In the genomic region with DNA sequence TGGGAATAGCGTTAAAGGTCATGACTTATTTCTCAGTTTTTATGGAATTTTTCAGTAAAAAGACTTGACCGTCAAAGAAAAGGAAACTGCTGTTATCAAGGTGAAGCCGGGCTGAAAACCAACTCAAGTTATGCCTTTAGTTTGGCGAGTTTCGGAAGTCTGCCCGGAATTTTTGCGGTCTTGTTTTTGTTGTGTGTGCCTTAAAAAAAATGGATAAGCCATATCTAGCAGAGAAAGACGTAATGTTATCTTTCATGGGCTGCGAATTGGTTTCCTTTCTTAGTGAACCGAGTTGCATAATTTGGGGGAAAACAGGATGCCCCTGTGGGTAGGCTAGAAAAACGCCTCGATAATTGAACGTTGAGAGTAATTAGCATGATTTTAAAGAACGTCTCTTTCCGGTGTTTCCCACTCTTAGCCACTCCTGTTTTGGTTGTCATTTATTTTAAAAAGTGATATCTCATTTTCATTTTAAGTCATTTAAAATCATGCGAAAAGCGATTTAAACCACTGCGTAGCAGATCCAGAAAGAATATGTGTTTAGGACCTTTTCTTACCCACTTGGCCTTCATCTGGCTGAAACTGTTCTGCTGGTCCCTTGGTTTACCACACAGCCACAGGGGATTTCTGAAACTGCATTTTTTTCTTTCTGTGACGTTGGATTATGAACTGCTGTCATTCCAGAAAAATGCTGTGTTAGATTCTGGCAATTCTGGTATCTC, we compare ENCODE assay signal across 7 cellular contexts. TPM values are rescaled to one million over a fixed set of nuclear protein-coding genes. Genes with fewer than 3 reads are reported as not detected.
A peak's percentile ranks its signal among the peaks of the same experiment; 100 is the strongest.
DNase-seq lines count a peak whose midpoint lies in the region; ATAC-seq, FAIRE-seq and TF ChIP-seq lines count a peak whose summit lies in the region.

No MANE protein-coding gene starts in this region.

- POLR2A ChIA-PET in SK-N-SH (lab: Yijun Ruan, JAX): interaction anchor here (1.1 to 1.6 kb wide), 2 partner anchors 8 to 17 kb away, joined by 5 to 7 read pairs; no protein-coding TSS in a partner anchor

- peak; percentile 94 for FAIRE-seq in GM18507 (lab: Jason Lieb, UNC)

- peak overlapping the region; percentile 98 for H3K9ac ChIP-seq in SK-N-SH

- ATAC-seq in HG02938 (IDR thresholded peaks at IDR 0.05; ENCODE audit: unreplicated experiment) (peak; percentile 29), body of pancreas (no peak)

- H3K4me1 ChIP-seq in SK-N-SH (ENCODE audit: control insufficient read depth in 1 of 2, insufficient read depth in 2 of 2, low read depth in 1 of 2, low read length in 1 of 2) (peaks cover 0 to 5% of the 10 kb centered on the region in 2 experiments; a peak in 3 of 4 replicates), body of pancreas (peaks cover 66% of the 10 kb centered on the region)

- H3K4me3 ChIP-seq in SK-N-SH (ENCODE audit: low read depth in 2 of 2, low read length in 1 of 2): peak overlapping the region; percentile 77 to 87
- H3K4me3 ChIP-seq in body of pancreas: peak overlapping the region; percentile 64 to 95
- H3K4me3 ChIP-seq in lower leg skin (ENCODE audit: low read depth, poor library complexity, severe bottlenecking): peak overlapping the region; percentile 98

- DNase-seq in GM18507 (ENCODE audit: extremely low spot score, insufficient read length, low read depth): no peak
- peak; percentile 23 for DNase-seq in SK-N-SH
- peak in 1 of 4 donors; percentile 28 for DNase-seq in body of pancreas
- DNase-seq in lower leg skin (ENCODE audit: low spot score in 2 of 2): no peak
- peak; percentile 28 for DNase-seq in stimulated activated naive CD4-positive, alpha-beta T cell treated with Interleukin-2 at 50 U/mL for 16 hours (lab: John Stamatoyannopoulos, UW)
- DNase-seq in COR-L47 (lab: John Stamatoyannopoulos, UW): no peak

- peak overlapping the region; percentile 82 for H3K27ac ChIP-seq in SK-N-SH (ENCODE audit: low read depth in 2 of 2, low read length in 1 of 2)
- H3K27ac ChIP-seq in body of pancreas: peak overlapping the region; percentile 97 to 100 (median 99)

- intact Hi-C loops in body of pancreas (cut with DNase I): no loop called here
- intact Hi-C loops in lower leg skin (cut with DNase I; ENCODE audit: low total_unique reads): loop anchor here (10.0 kb wide), 1 partner anchor 344 kb away; no protein-coding TSS in a partner anchor

- H3K4me2 ChIP-seq in SK-N-SH: peak overlapping the region; percentile 89

- TF ChIP-seq EP300 in SK-N-SH (IDR thresholded peaks at IDR 0.05; ENCODE audit: borderline replicate concordance in 1 of 2, low read depth in 1 of 2, low read length in 1 of 2): no peak; a peak in 1 of 4 replicates

- H3F3A ChIP-seq in SK-N-SH (replicated peaks; ENCODE audit: insufficient read depth): peaks cover 21% of the 10 kb centered on the region

- no peak for TF ChIP-seq RAD21 in SK-N-SH (IDR thresholded peaks at IDR 0.05; ENCODE audit: low read length)

- no peaks in the 10 kb centered on the region for H3K9me2 ChIP-seq in SK-N-SH

- CTCF ChIA-PET in SK-N-SH (lab: Yijun Ruan, JAX): interaction anchor here (0.9 to 2.3 kb wide), 5 partner anchors 14 to 375 kb away, joined by 3 to 18 read pairs (median 4); no protein-coding TSS in a partner anchor

- peaks cover 42% of the 10 kb centered on the region for H4K20me1 ChIP-seq in SK-N-SH (ENCODE audit: insufficient read depth)

- H3K36me3 ChIP-seq in SK-N-SH (replicated peaks in 1 of 2; ENCODE audit: control insufficient read depth in 1 of 2, insufficient read depth in 2 of 2, low read length in 1 of 2) (peaks cover 39 to 47% of the 10 kb centered on the region in 2 experiments), body of pancreas (replicated peaks in 1 of 2; ENCODE audit: insufficient read depth in 1 of 2, low read depth in 2 of 2) (peaks cover 2 to 20% of the 10 kb centered on the region in 2 donors)

- TF ChIP-seq CTCF in SK-N-SH (IDR thresholded peaks at IDR 0.05) (no peak), body of pancreas (IDR thresholded peaks at IDR 0.05) (no peak), lower leg skin (IDR thresholded peaks at IDR 0.05) (no peak)

- H3K9me3 ChIP-seq in SK-N-SH (no peaks in the 10 kb centered on the region), body of pancreas (no peaks in the 10 kb centered on the region)

- H3K27me3 ChIP-seq in SK-N-SH (ENCODE audit: insufficient read depth): no peaks in the 10 kb centered on the region
- H3K27me3 ChIP-seq in body of pancreas: no peaks in the 10 kb centered on the region

- peaks cover 59% of the 10 kb centered on the region for H3K79me2 ChIP-seq in SK-N-SH (ENCODE audit: insufficient read depth)

- 6% methylated on average over 19 of the region's 19 CpGs for WGBS in SK-N-SH (ENCODE audit: low lambda C conversion rate)
- 0 to 1% methylated on average over 19 of the region's 19 CpGs for WGBS in body of pancreas, 2 donors
- 1 to 2% methylated on average over 19 of the region's 19 CpGs for WGBS in lower leg skin, 2 donors

- TF ChIP-seq POLR2A in body of pancreas (IDR thresholded peaks at IDR 0.05) (peak in 2 of 3 donors; percentile 60 to 63), lower leg skin (IDR thresholded peaks at IDR 0.05) (no peak)

- H2AFZ ChIP-seq in SK-N-SH (ENCODE audit: low read depth): no peak overlapping the region

TF ChIP-seq in SK-N-SH, 30 proteins besides CTCF, POLR2A, EP300 and RAD21 (continues in another document):
- TF ChIP-seq YY1 (IDR thresholded peaks at IDR 0.05; ENCODE audit: low read depth): no peak
- TF ChIP-seq SIN3A (IDR thresholded peaks at IDR 0.05; ENCODE audit: borderline replicate concordance, low read depth, low read length): peak; percentile 79; the same call in 1 of the 2 replicates
- TF ChIP-seq MEF2A (IDR thresholded peaks at IDR 0.05; ENCODE audit: borderline replicate concordance, low read depth): no peak
- TF ChIP-seq EZH2phosphoT487 (IDR thresholded peaks at IDR 0.05; ENCODE audit: borderline replicate concordance, low read depth): no peak
- no peak for TF ChIP-seq MXI1 (IDR thresholded peaks at IDR 0.05; ENCODE audit: low read depth, low read length)
- TF ChIP-seq, protein P1, sequence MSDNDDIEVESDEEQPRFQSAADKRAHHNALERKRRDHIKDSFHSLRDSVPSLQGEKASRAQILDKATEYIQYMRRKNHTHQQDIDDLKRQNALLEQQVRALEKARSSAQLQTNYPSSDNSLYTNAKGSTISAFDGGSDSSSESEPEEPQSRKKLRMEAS (IDR thresholded peaks at IDR 0.05; ENCODE audit: low read depth): 0 out of 2 replicates have a peak, but pooled peaks have one; percentile 11
- TF ChIP-seq, protein P2, sequence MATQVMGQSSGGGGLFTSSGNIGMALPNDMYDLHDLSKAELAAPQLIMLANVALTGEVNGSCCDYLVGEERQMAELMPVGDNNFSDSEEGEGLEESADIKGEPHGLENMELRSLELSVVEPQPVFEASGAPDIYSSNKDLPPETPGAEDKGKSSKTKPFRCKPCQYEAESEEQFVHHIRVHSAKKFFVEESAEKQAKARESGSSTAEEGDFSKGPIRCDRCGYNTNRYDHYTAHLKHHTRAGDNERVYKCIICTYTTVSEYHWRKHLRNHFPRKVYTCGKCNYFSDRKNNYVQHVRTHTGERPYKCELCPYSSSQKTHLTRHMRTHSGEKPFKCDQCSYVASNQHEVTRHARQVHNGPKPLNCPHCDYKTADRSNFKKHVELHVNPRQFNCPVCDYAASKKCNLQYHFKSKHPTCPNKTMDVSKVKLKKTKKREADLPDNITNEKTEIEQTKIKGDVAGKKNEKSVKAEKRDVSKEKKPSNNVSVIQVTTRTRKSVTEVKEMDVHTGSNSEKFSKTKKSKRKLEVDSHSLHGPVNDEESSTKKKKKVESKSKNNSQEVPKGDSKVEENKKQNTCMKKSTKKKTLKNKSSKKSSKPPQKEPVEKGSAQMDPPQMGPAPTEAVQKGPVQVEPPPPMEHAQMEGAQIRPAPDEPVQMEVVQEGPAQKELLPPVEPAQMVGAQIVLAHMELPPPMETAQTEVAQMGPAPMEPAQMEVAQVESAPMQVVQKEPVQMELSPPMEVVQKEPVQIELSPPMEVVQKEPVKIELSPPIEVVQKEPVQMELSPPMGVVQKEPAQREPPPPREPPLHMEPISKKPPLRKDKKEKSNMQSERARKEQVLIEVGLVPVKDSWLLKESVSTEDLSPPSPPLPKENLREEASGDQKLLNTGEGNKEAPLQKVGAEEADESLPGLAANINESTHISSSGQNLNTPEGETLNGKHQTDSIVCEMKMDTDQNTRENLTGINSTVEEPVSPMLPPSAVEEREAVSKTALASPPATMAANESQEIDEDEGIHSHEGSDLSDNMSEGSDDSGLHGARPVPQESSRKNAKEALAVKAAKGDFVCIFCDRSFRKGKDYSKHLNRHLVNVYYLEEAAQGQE (IDR thresholded peaks at IDR 0.05; ENCODE audit: low read depth, low read length): no peak
- no peak for TF ChIP-seq RXRA (IDR thresholded peaks at IDR 0.05; ENCODE audit: borderline replicate concordance, low read depth)
- no peak for TF ChIP-seq GATA2 (CRISPR knock-in tag; IDR thresholded peaks at IDR 0.05)
- TF ChIP-seq ELF1 (IDR thresholded peaks at IDR 0.05): no peak
- no peak for TF ChIP-seq TAF1 (IDR thresholded peaks at IDR 0.05; ENCODE audit: borderline replicate concordance, low read depth, low read length)
- no peak for TF ChIP-seq TCF12 (IDR thresholded peaks at IDR 0.05)
- TF ChIP-seq TEAD4 (IDR thresholded peaks at IDR 0.05; ENCODE audit: borderline replicate concordance, insufficient read depth): 0 out of 2 replicates have a peak, but pooled peaks have one; percentile 4
- TF ChIP-seq JUND (IDR thresholded peaks at IDR 0.05): 0 out of 2 replicates have a peak, but pooled peaks have one; percentile 4
- no peak for TF ChIP-seq CHD2 (IDR thresholded peaks at IDR 0.05; ENCODE audit: low read length, partially characterized antibody)
- TF ChIP-seq, protein P3, sequence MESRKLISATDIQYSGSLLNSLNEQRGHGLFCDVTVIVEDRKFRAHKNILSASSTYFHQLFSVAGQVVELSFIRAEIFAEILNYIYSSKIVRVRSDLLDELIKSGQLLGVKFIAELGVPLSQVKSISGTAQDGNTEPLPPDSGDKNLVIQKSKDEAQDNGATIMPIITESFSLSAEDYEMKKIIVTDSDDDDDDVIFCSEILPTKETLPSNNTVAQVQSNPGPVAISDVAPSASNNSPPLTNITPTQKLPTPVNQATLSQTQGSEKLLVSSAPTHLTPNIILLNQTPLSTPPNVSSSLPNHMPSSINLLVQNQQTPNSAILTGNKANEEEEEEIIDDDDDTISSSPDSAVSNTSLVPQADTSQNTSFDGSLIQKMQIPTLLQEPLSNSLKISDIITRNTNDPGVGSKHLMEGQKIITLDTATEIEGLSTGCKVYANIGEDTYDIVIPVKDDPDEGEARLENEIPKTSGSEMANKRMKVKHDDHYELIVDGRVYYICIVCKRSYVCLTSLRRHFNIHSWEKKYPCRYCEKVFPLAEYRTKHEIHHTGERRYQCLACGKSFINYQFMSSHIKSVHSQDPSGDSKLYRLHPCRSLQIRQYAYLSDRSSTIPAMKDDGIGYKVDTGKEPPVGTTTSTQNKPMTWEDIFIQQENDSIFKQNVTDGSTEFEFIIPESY (IDR thresholded peaks at IDR 0.05; ENCODE audit: borderline replicate concordance, low read depth): no peak

RNA-seq across cellular contexts. Expression of gene NFKBIZ, which starts 1.2 kb away (rescaled TPM):
- polyA plus RNA-seq in SK-N-SH (2012; rRNA removed): 59.9 and 70.9 TPM in 2 replicates
- polyA plus RNA-seq in SK-N-SH (2012; cell fraction: cytosol; rRNA removed): 28.0 and 28.4 TPM in 2 replicates
- polyA plus RNA-seq in SK-N-SH (2012; cell fraction: nucleus; rRNA removed): 221 and 343 TPM in 2 replicates
- total RNA-seq in body of pancreas: 10 to 100 TPM; 30.1 to 92.3 TPM
- 100 to 1,000 TPM; 155 to 440 (median 310) TPM for total RNA-seq in lower leg skin

Comparison
In these comparisons a context has a peak if more than half of its experiments do, and no peak if none do; other contexts are left out.
1. DNase-seq: peak in SK-N-SH (single experiment) and stimulated activated naive CD4-positive, alpha-beta T cell treated with Interleukin-2 at 50 U/mL for 16 hours (single experiment); none in GM18507 (single experiment), lower leg skin (0 of 2) and COR-L47 (single experiment).
2. POLR2A ChIP-seq: peak in body of pancreas (2 of 3); none in lower leg skin (0 of 2).
3. Peak in every context shown above with its lines, with median percentiles within 50 percentile points of each other: H3K4me3 ChIP-seq.